ENCODE assay signal across 9 cellular contexts in the genomic region with DNA sequence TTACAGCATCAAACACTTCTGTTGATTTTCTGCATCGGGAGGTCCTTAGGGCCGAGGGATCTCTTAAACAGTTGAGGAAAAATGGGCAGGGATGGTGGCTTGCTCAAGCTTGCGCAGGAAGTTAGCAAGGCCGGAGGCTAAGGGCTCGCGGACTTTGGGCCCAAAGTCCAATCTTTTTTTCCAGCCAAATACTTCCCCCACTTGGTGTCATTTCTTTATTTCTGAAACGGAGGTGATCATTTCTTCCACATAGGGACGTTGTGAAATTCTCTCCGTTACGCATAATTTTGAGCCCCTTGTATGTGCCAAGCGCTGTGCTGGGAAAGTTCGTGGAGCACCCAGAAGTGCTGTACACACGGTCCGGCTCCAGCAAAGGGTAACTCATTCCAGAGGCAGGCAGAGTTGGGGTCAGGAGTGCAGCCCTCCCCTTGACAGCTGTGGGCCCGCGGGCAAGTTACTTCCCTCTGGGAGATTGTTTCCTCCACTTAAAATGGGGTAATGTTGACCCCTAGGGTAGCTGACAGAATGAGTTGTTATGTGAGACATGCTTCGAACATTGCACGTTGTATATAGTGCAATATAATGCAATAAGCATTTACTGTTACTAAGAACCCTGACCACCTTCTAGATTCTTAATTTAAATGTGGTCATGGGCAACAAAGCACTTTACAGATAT. TPM values are rescaled to one million over a fixed set of nuclear protein-coding genes. Genes with fewer than 3 reads are reported as not detected.
A peak's percentile ranks its signal among the peaks of the same experiment; 100 is the strongest.
DNase-seq lines count a peak whose midpoint lies in the region; ATAC-seq, FAIRE-seq and TF ChIP-seq lines count a peak whose summit lies in the region.
"Had no signal": no experiment of that assay in that cellular context is flagged by ENCODE, and none has a peak within 500 bp of the region (broad histone marks: within the 10 kb centered on the region; RNA-seq: fewer than 3 reads in every experiment).

No MANE protein-coding gene starts in this region.

- peak overlapping the region; percentile 86 for H3K27ac Mint-ChIP-seq in astrocyte (ENCODE audit: unreplicated experiment)

- POLR2A ChIA-PET in AG04450 (lab: Yijun Ruan, JAX) = interaction anchor here (0.6 to 2.0 kb wide), 5 partner anchors 9 to 104 kb away, joined by 3 to 39 read pairs (median 5); partner anchors contain the start of gene ATF4

- H3K36me3 ChIP-seq in astrocyte (ENCODE audit: insufficient read depth, low read length) (peaks cover 22% of the 10 kb centered on the region), right lobe of liver (peaks cover 0 to 37% (median 20%) of the 10 kb centered on the region in 4 donors)

- H3K9me3 Mint-ChIP-seq in astrocyte (ENCODE audit: unreplicated experiment) = no peaks in the 10 kb centered on the region

- no peak for TF ChIP-seq CTCF in AG04450 (IDR thresholded peaks at IDR 0.05; ENCODE audit: low read depth, low read length)
- no peak for TF ChIP-seq CTCF in astrocyte (IDR thresholded peaks at IDR 0.05; ENCODE audit: insufficient read depth, low read depth, low read length)
- TF ChIP-seq CTCF in right lobe of liver (IDR thresholded peaks at IDR 0.05) = no peak
- TF ChIP-seq CTCF in GM20000 (IDR thresholded peaks at IDR 0.05; ENCODE audit: extremely low read depth, missing control alignments) = no peak

- H3K36me3 Mint-ChIP-seq in astrocyte (ENCODE audit: low read depth, unreplicated experiment) = peaks cover 17% of the 10 kb centered on the region

- DNase-seq in AG04450 (ENCODE audit: low read depth, low spot score) (no peak), astrocyte (ENCODE audit: low read depth) (no peak), right lobe of liver (peak in 1 of 3 donors; percentile 61), urothelium cell line (ENCODE audit: low spot score) (no peak), SKM-1 treated with dmso at 0.1 percent for 144 hours (lab: John Stamatoyannopoulos, UW; ENCODE audit: unreplicated experiment) (no peak), GM20000 (ENCODE audit: low spot score) (no peak), amniotic stem cell (lab: John Stamatoyannopoulos, UW) (no peak)

- H3K4me1 Mint-ChIP-seq in astrocyte (ENCODE audit: low read depth, unreplicated experiment) = peaks cover 5% of the 10 kb centered on the region

- FAIRE-seq in astrocyte (lab: Jason Lieb, UNC) (no peak), urothelium cell line (lab: Jason Lieb, UNC) (peak; percentile 44)

- H3K4me1 ChIP-seq in astrocyte (ENCODE audit: insufficient read depth, low read length) (peaks cover 21% of the 10 kb centered on the region), right lobe of liver (peaks cover 0 to 21% (median 13%) of the 10 kb centered on the region in 4 donors)

- H3K27me3 Mint-ChIP-seq in astrocyte (ENCODE audit: low read depth, unreplicated experiment) = peaks cover 3% of the 10 kb centered on the region

- CTCF ChIA-PET in AG04450 (lab: Charles Lee) = interaction anchor here (1.1 to 2.0 kb wide), 2 partner anchors 9 to 12 kb away, joined by 6 to 7 read pairs; no protein-coding TSS in a partner anchor

- H3K27me3 ChIP-seq in AG04450 (ENCODE audit: control insufficient read depth, insufficient read depth, low read length) (no peaks in the 10 kb centered on the region), astrocyte (ENCODE audit: insufficient read depth, low read length) (no peaks in the 10 kb centered on the region), right lobe of liver (no peaks in the 10 kb centered on the region)

- WGBS in right lobe of liver (ENCODE audit: insufficient coverage, low coverage, low lambda C conversion rate, missing lambda C conversion rate) = 1% methylated on average over 18 of the region's 18 CpGs

- intact Hi-C loops in right lobe of liver (cut with DNase I) = no loop called here

- H4K20me1 ChIP-seq in astrocyte (ENCODE audit: insufficient read depth, low read length) = peaks cover 27% of the 10 kb centered on the region

- ATAC-seq in HG03025 (IDR thresholded peaks at IDR 0.05; ENCODE audit: low FRiP score, unreplicated experiment) (peak; percentile 11), right lobe of liver (peak; percentile 28 to 49 (median 34))

- peak overlapping the region; percentile 51 for H2AFZ ChIP-seq in astrocyte (ENCODE audit: low read depth, low read length)

- peak overlapping the region; percentile 83 for H3K9ac ChIP-seq in astrocyte (ENCODE audit: low read length)

- TF ChIP-seq POLR2A in right lobe of liver (IDR thresholded peaks at IDR 0.05) = peak; percentile 21

- peaks cover 49% of the 10 kb centered on the region for H3K79me2 ChIP-seq in astrocyte (ENCODE audit: insufficient read depth, low read length)

- H3K4me2 ChIP-seq in astrocyte (ENCODE audit: low read length) = peak overlapping the region; percentile 93

- peak overlapping the region; percentile 98 for H3K4me3 Mint-ChIP-seq in astrocyte (ENCODE audit: unreplicated experiment)

- H3K9me3 ChIP-seq in AG04450 (ENCODE audit: control insufficient read depth, insufficient read depth, low read length) (no peaks in the 10 kb centered on the region), astrocyte (ENCODE audit: insufficient read depth, low read depth, low read length) (no peaks in the 10 kb centered on the region), right lobe of liver (no peaks in the 10 kb centered on the region)

- H3K4me3 ChIP-seq in AG04450 (ENCODE audit: low read depth, low read length) = peak overlapping the region; percentile 77
- H3K4me3 ChIP-seq in astrocyte (ENCODE audit: insufficient read depth, low read depth, low read length) = peak overlapping the region; percentile 88
- peak overlapping the region; percentile 97 to 100 (median 98) for H3K4me3 ChIP-seq in right lobe of liver

- H3K27ac ChIP-seq in AG04450 (ENCODE audit: low read depth, low read length) (no peak overlapping the region), astrocyte (ENCODE audit: low read depth, low read length) (peak overlapping the region; percentile 21), right lobe of liver (peak overlapping the region; percentile 74 to 85 (median 85))

RNA-seq across cellular contexts. Expression of gene MIEF1, which starts 0.8 kb away (rescaled TPM):
- polyA plus RNA-seq in AG04450 (2011; rRNA removed) = 18.9 and 19.2 TPM in 2 replicates
- polyA minus RNA-seq in AG04450 (2011; rRNA and poly(A)+ RNA removed) = 22.3 and 24.3 TPM in 2 replicates
- 34.2 and 35.6 TPM in 2 replicates for total RNA-seq in astrocyte
- total RNA-seq in right lobe of liver = 10 to 100 TPM; 17.4 to 24.4 (median 21.5) TPM

RNA-seq across cellular contexts. Expression of gene ATF4, which starts 17.4 kb away (rescaled TPM):
- 844 and 936 TPM in 2 replicates for polyA plus RNA-seq in AG04450 (2011; rRNA removed)
- polyA minus RNA-seq in AG04450 (2011; rRNA and poly(A)+ RNA removed) = 241 and 243 TPM in 2 replicates
- total RNA-seq in astrocyte (502 and 508 TPM in 2 replicates), right lobe of liver (100 to 1,000 TPM; 114 to 187 (median 157) TPM)

RNA-seq across cellular contexts. Expression of gene RPS19BP1, which starts 29.6 kb away (rescaled TPM):
- polyA plus RNA-seq in AG04450 (2011; rRNA removed) = 50.8 and 53.0 TPM in 2 replicates
- polyA minus RNA-seq in AG04450 (2011; rRNA and poly(A)+ RNA removed) = 7.3 and 9.3 TPM in 2 replicates
- total RNA-seq in astrocyte (45.5 and 58.7 TPM in 2 replicates), right lobe of liver (100 to 1,000 TPM in 2 of 6 experiments, 10 to 100 TPM in 4; 31.0 to 104 (median 32.8) TPM)

RNA-seq across cellular contexts. Expression of gene MGAT3, which starts 46.1 kb away (rescaled TPM):
- polyA plus RNA-seq in AG04450 (2011; rRNA removed) = 0.10 and 0.15 TPM in 2 replicates
- 0.22 and 0.28 TPM in 2 replicates for polyA minus RNA-seq in AG04450 (2011; rRNA and poly(A)+ RNA removed)
- total RNA-seq in astrocyte = 7.9 and 9.7 TPM in 2 replicates
- total RNA-seq in right lobe of liver = under 1 TPM in 5 of 6 experiments, not detected in 1; 0.05 to 0.38 (median 0.07) TPM
- total RNA-seq: pulmonary artery endothelial cell had no signal
